ENCODE assay signal across 8 cellular contexts in genomic region chr10:102119417-102120141, GRCh38. TPM values are rescaled to one million over a fixed set of nuclear protein-coding genes. Genes with fewer than 3 reads are reported as not detected.
A peak's percentile ranks its signal among the peaks of the same experiment; 100 is the strongest.
DNase-seq lines count a peak whose midpoint lies in the region; ATAC-seq and TF ChIP-seq lines count a peak whose summit lies in the region.

No MANE protein-coding gene starts in this region.

- H3K4me1 ChIP-seq in GM23248 (ENCODE audit: insufficient read depth) (peaks cover 50% of the 10 kb centered on the region), PC-9 (replicated peaks; ENCODE audit: insufficient read depth) (no peaks in the 10 kb centered on the region; the same call in none of the 2 replicates), neutrophil (ENCODE audit: control insufficient read depth in 1 of 2, insufficient read depth in 1 of 2, low read depth in 1 of 2, low read length in 1 of 2) (peaks cover 54 to 62% of the 10 kb centered on the region in 2 experiments), uterus (peaks cover 0 to 34% of the 10 kb centered on the region in 2 donors)

- H3K9ac ChIP-seq in GM23248, result peak overlapping the region; percentile 92

- no peaks in the 10 kb centered on the region for H3K36me3 Mint-ChIP-seq in activated naive CD8-positive, alpha-beta T cell treated with anti-CD3 and anti-CD28 coated beads, Interleukin-2, amount 50 U/mL, for 24 hours (ENCODE audit: low read depth)
- no peaks in the 10 kb centered on the region for H3K36me3 Mint-ChIP-seq in glutamatergic neuron (ENCODE audit: unreplicated experiment)

- no peaks in the 10 kb centered on the region for H3K27me3 Mint-ChIP-seq in activated naive CD8-positive, alpha-beta T cell treated with anti-CD3 and anti-CD28 coated beads, Interleukin-2, amount 50 U/mL, for 24 hours
- H3K27me3 Mint-ChIP-seq in glutamatergic neuron (ENCODE audit: unreplicated experiment), result peaks cover 32% of the 10 kb centered on the region

- intact Hi-C loops in PC-9 (cut with micrococcal nuclease; ENCODE audit: unreplicated experiment) (no loop called here), uterus (cut with DNase I; ENCODE audit: low total_unique reads) (no loop called here)

- H3K27me3 ChIP-seq in GM23248 (replicated peaks; ENCODE audit: insufficient read depth) (no peaks in the 10 kb centered on the region), PC-9 (ENCODE audit: insufficient read depth, low read depth) (no peaks in the 10 kb centered on the region), neutrophil (no peaks in the 10 kb centered on the region), uterus (no peaks in the 10 kb centered on the region)

- peak; percentile 17 for ATAC-seq in activated naive CD8-positive, alpha-beta T cell treated with anti-CD3 and anti-CD28 coated beads, Interleukin-2, amount 50 U/mL, for 24 hours
- no peak for ATAC-seq in HG02610 (IDR thresholded peaks at IDR 0.05; ENCODE audit: unreplicated experiment)

- peak overlapping the region; percentile 91 for H3K4me3 ChIP-seq in GM23248
- peak overlapping the region; percentile 74 for H3K4me3 ChIP-seq in PC-9
- peak overlapping the region; percentile 86 to 91 for H3K4me3 ChIP-seq in neutrophil (ENCODE audit: low read depth in 1 of 2, low read length in 1 of 2)
- peak overlapping the region; percentile 84 to 93 for H3K4me3 ChIP-seq in uterus

- no peaks in the 10 kb centered on the region for H3K36me3 ChIP-seq in GM23248 (ENCODE audit: low read depth)
- no peaks in the 10 kb centered on the region for H3K36me3 ChIP-seq in PC-9 (ENCODE audit: low read depth)
- H3K36me3 ChIP-seq in neutrophil, result no peaks in the 10 kb centered on the region
- no peaks in the 10 kb centered on the region for H3K36me3 ChIP-seq in uterus

- peaks cover 58% of the 10 kb centered on the region for H3K4me1 Mint-ChIP-seq in activated naive CD8-positive, alpha-beta T cell treated with anti-CD3 and anti-CD28 coated beads, Interleukin-2, amount 50 U/mL, for 24 hours
- H3K4me1 Mint-ChIP-seq in glutamatergic neuron (ENCODE audit: low read depth, unreplicated experiment), result peaks cover 37% of the 10 kb centered on the region

- peaks cover 27% of the 10 kb centered on the region for H3F3A ChIP-seq in GM23248 (ENCODE audit: insufficient read depth)
- no peaks in the 10 kb centered on the region for H3F3A ChIP-seq in PC-9 (ENCODE audit: insufficient read depth, low read depth)

- H3K4me3 Mint-ChIP-seq in activated naive CD8-positive, alpha-beta T cell treated with anti-CD3 and anti-CD28 coated beads, Interleukin-2, amount 50 U/mL, for 24 hours, result peak overlapping the region; percentile 92
- peak overlapping the region; percentile 92 for H3K4me3 Mint-ChIP-seq in glutamatergic neuron (ENCODE audit: unreplicated experiment)

- H3K27ac ChIP-seq in GM23248, result peak overlapping the region; percentile 87
- no peak overlapping the region for H3K27ac ChIP-seq in PC-9
- peak overlapping the region; percentile 98 for H3K27ac ChIP-seq in neutrophil
- H3K27ac ChIP-seq in uterus, result peak overlapping the region; percentile 98 to 100

- 0 to 2% methylated on average over 16 to 21 of the region's 22 CpGs for WGBS in GM23248 (ENCODE audit: low coverage in 1 of 2, low lambda C conversion rate in 2 of 2, missing lambda C conversion rate in 2 of 2), 2 experiments

- H3K9me2 ChIP-seq in GM23248 (ENCODE audit: insufficient read depth) (no peaks in the 10 kb centered on the region), PC-9 (ENCODE audit: insufficient read depth) (no peaks in the 10 kb centered on the region)

- POLR2A ChIA-PET in PC-9 (lab: Charles Lee; ENCODE audit: unreplicated experiment), result interaction anchor here (0.6 kb wide), 1 partner anchor 1077 kb away, joined by 6 read pairs; no protein-coding TSS in a partner anchor

- in situ Hi-C loops in GM23248 (cut with MboI), result no loop called here

- H4K20me1 ChIP-seq in GM23248 (ENCODE audit: insufficient read depth) (no peaks in the 10 kb centered on the region), PC-9 (ENCODE audit: insufficient read depth) (no peaks in the 10 kb centered on the region)

- TF ChIP-seq CTCF in PC-9 (conservative IDR thresholded peaks at IDR 0.05) (no peak), glutamatergic neuron (IDR thresholded peaks at IDR 0.05; ENCODE audit: partially characterized antibody, unreplicated experiment) (no peak), neutrophil (IDR thresholded peaks at IDR 0.05) (no peak), uterus (IDR thresholded peaks at IDR 0.05) (no peak)

- DNase-seq in Ammon's horn (ENCODE audit: low spot score), result peak; percentile 63
- peak; percentile 69 for DNase-seq in GM23248
- peak in 1 of 2 experiments; percentile 42 for DNase-seq in PC-9
- peak; percentile 65 for DNase-seq in activated naive CD8-positive, alpha-beta T cell treated with anti-CD3 and anti-CD28 coated beads, Interleukin-2, amount 50 U/mL, for 24 hours
- DNase-seq in glutamatergic neuron, result no peak
- peak; percentile 80 to 88 for DNase-seq in uterus

- peak overlapping the region; percentile 95 for H3K27ac Mint-ChIP-seq in activated naive CD8-positive, alpha-beta T cell treated with anti-CD3 and anti-CD28 coated beads, Interleukin-2, amount 50 U/mL, for 24 hours
- peak overlapping the region; percentile 100 for H3K27ac Mint-ChIP-seq in glutamatergic neuron (ENCODE audit: unreplicated experiment)

- H3K9me3 Mint-ChIP-seq in activated naive CD8-positive, alpha-beta T cell treated with anti-CD3 and anti-CD28 coated beads, Interleukin-2, amount 50 U/mL, for 24 hours, result no peaks in the 10 kb centered on the region
- peaks cover 32% of the 10 kb centered on the region for H3K9me3 Mint-ChIP-seq in glutamatergic neuron (ENCODE audit: unreplicated experiment)

- H3K9me3 ChIP-seq in GM23248 (ENCODE audit: low read depth), result no peaks in the 10 kb centered on the region
- no peaks in the 10 kb centered on the region for H3K9me3 ChIP-seq in PC-9 (ENCODE audit: insufficient read depth, low read depth)
- H3K9me3 ChIP-seq in neutrophil, result no peaks in the 10 kb centered on the region
- no peaks in the 10 kb centered on the region for H3K9me3 ChIP-seq in uterus

- peak overlapping the region; percentile 98 for H3K4me2 ChIP-seq in GM23248 (ENCODE audit: unreplicated experiment)
- H3K4me2 ChIP-seq in PC-9, result peak overlapping the region; percentile 85

- TF ChIP-seq POLR2A in uterus (IDR thresholded peaks at IDR 0.05), result no peak

- no TSS peak for BruUV-seq in PC-9 (replicated peaks; lab: Mats Ljungman, UMichigan)

- CTCF ChIA-PET in PC-9 (lab: Charles Lee), result no interaction called here

- H3K79me2 ChIP-seq in GM23248 (ENCODE audit: insufficient read depth), result peaks cover 50% of the 10 kb centered on the region
- H3K79me2 ChIP-seq in PC-9 (ENCODE audit: low read depth), result no peaks in the 10 kb centered on the region

- H2AFZ ChIP-seq in GM23248 (peak overlapping the region; percentile 70), PC-9 (peak overlapping the region; percentile 82)

RNA-seq across cellular contexts. Expression of gene LDB1, which starts 0.6 kb away (rescaled TPM):
- 28.1 and 30.5 TPM in 2 replicates for total RNA-seq in GM23248 (2014; rRNA removed; shearing (Covaris generic))
- 4.8 and 5.0 TPM in 2 replicates for polyA plus RNA-seq in GM23248 (2016; fragmentation: Nextera tagmentation; extraction: Ambion mirVana)
- total RNA-seq in PC-9 (2021) (31.2 and 38.5 TPM in 2 replicates), glutamatergic neuron (ENCODE audit: unreplicated experiment) (310 TPM), uterus (100 to 1,000 TPM in 1 of 4 donors, 10 to 100 TPM in 3; 17.4 to 121 (median 43.8) TPM)

RNA-seq across cellular contexts. Expression of gene PPRC1, which starts 13.3 kb away (rescaled TPM):
- total RNA-seq in GM23248 (2014; rRNA removed; shearing (Covaris generic)), result 16.4 and 25.3 TPM in 2 replicates
- 19.5 and 22.6 TPM in 2 replicates for polyA plus RNA-seq in GM23248 (2016; fragmentation: Nextera tagmentation; extraction: Ambion mirVana)
- total RNA-seq in PC-9 (2021) (22.9 and 25.1 TPM in 2 replicates), glutamatergic neuron (ENCODE audit: unreplicated experiment) (21.6 TPM), uterus (10 to 100 TPM in 3 of 4 donors, 1 to 10 TPM in 1; 1.8 to 58.2 (median 15.5) TPM)

RNA-seq across cellular contexts. Expression of gene NOLC1, which starts 32.6 kb away (rescaled TPM):
- 30.7 and 31.9 TPM in 2 replicates for total RNA-seq in GM23248 (2014; rRNA removed; shearing (Covaris generic))
- 42.5 and 43.4 TPM in 2 replicates for polyA plus RNA-seq in GM23248 (2016; fragmentation: Nextera tagmentation; extraction: Ambion mirVana)
- 58.3 and 59.5 TPM in 2 replicates for total RNA-seq in PC-9 (2021)
- 59.5 TPM for total RNA-seq in glutamatergic neuron (ENCODE audit: unreplicated experiment)
- total RNA-seq in uterus, result 10 to 100 TPM; 15.4 to 54.0 (median 27.4) TPM

RNA-seq across cellular contexts. Expression of gene HPS6, which starts 54.4 kb away (rescaled TPM):
- total RNA-seq in GM23248 (2014; rRNA removed; shearing (Covaris generic)), result 45.1 and 46.9 TPM in 2 replicates
- 10.9 and 12.2 TPM in 2 replicates for polyA plus RNA-seq in GM23248 (2016; fragmentation: Nextera tagmentation; extraction: Ambion mirVana)
- total RNA-seq in PC-9 (2021) (12.5 and 16.9 TPM in 2 replicates), glutamatergic neuron (ENCODE audit: unreplicated experiment) (22.1 TPM), uterus (10 to 100 TPM in 3 of 4 donors, 1 to 10 TPM in 1; 3.8 to 28.4 (median 15.6) TPM)
